Comparison of ENCODE assay signal across 8 cellular contexts in the genomic region with DNA sequence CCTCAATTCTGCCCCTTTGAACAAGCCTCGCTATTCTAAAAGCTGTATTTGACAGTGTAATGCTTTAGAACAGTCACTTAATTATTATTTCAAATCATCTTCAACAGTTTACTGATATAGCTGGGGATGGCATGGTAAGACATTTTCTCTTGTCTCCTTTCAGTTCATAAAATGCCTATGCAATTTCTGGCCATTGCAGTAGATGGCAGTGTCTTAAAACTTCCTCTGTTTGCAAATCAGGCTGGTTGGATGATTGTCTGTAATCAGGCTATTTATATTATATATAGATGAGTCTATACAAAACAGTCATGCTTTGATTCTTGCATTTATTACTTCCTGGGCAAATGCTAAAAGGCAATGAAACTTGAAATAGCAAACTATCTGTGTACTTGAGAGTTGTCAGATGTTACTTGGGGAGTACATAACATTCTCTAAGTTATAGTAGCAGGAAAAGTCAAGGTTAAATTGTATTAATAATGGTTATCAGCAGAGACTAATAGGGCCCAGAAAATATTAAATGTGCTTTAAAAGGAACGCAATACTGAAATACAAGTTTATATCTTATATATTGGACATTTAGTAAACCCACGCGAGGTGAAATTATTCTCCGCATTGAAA. TPM values are rescaled to one million over a fixed set of nuclear protein-coding genes. Genes with fewer than 3 reads are reported as not detected.
DNase-seq lines count a peak whose midpoint lies in the region; ATAC-seq, FAIRE-seq and TF ChIP-seq lines count a peak whose summit lies in the region.

No MANE protein-coding gene starts in this region.

- no peak overlapping the region for H3K27ac ChIP-seq in upper lobe of right lung

- ATAC-seq in upper lobe of right lung, result no peak

- no peaks in the 10 kb centered on the region for H3K4me1 ChIP-seq in upper lobe of right lung

- H3K36me3 ChIP-seq in upper lobe of right lung, result no peaks in the 10 kb centered on the region

- H3K9me3 ChIP-seq in upper lobe of right lung, result no peaks in the 10 kb centered on the region

- DNase-seq in NCI-H510A treated with DMSO at 0.1 percent for 48 hours (lab: John Stamatoyannopoulos, UW) (peak; percentile 48), NCI-H510A (lab: John Stamatoyannopoulos, UW) (no peak), SHP77 treated with DMSO at 0.1 percent for 48 hours (lab: John Stamatoyannopoulos, UW) (peak; percentile 18), frontal cortex (ENCODE audit: low spot score in 2 of 2) (peak in 1 of 2 donors; percentile 31), upper lobe of right lung (no peak), GF-D8 (lab: John Stamatoyannopoulos, UW) (no peak)
- no peak for DNase-seq in stimulated activated naive CD4-positive, alpha-beta T cell treated with Interleukin-2 at 50 U/mL for 16 hours (lab: John Stamatoyannopoulos, UW)

- peak; percentile 37 for TF ChIP-seq CTCF in upper lobe of right lung (IDR thresholded peaks at IDR 0.05)

- TF ChIP-seq RAD21 in Ishikawa (IDR thresholded peaks at IDR 0.05; ENCODE audit: low read depth), result peak; percentile 47

- no peaks in the 10 kb centered on the region for H3K27me3 ChIP-seq in upper lobe of right lung

- intact Hi-C loops in upper lobe of right lung (cut with DNase I), result no loop called here

- no peak for TF ChIP-seq EP300 in Ishikawa (IDR thresholded peaks at IDR 0.05; ENCODE audit: borderline replicate concordance)

- H3K4me3 ChIP-seq in upper lobe of right lung, result no peak overlapping the region

- peak; percentile 80 for FAIRE-seq in frontal cortex (lab: Jason Lieb, UNC)

TF ChIP-seq in Ishikawa, 13 proteins besides CTCF, POLR2A, EP300 and RAD21:
- TF ChIP-seq, protein P1, sequence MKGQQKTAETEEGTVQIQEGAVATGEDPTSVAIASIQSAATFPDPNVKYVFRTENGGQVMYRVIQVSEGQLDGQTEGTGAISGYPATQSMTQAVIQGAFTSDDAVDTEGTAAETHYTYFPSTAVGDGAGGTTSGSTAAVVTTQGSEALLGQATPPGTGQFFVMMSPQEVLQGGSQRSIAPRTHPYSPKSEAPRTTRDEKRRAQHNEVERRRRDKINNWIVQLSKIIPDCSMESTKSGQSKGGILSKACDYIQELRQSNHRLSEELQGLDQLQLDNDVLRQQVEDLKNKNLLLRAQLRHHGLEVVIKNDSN (IDR thresholded peaks at IDR 0.05), result no peak
- no peak for TF ChIP-seq ZBTB7A (IDR thresholded peaks at IDR 0.05; ENCODE audit: low read depth)
- TF ChIP-seq YY1 (IDR thresholded peaks at IDR 0.05; ENCODE audit: low read depth), result no peak
- no peak for TF ChIP-seq TAF1 (IDR thresholded peaks at IDR 0.05; ENCODE audit: low read depth)
- TF ChIP-seq, protein P2, sequence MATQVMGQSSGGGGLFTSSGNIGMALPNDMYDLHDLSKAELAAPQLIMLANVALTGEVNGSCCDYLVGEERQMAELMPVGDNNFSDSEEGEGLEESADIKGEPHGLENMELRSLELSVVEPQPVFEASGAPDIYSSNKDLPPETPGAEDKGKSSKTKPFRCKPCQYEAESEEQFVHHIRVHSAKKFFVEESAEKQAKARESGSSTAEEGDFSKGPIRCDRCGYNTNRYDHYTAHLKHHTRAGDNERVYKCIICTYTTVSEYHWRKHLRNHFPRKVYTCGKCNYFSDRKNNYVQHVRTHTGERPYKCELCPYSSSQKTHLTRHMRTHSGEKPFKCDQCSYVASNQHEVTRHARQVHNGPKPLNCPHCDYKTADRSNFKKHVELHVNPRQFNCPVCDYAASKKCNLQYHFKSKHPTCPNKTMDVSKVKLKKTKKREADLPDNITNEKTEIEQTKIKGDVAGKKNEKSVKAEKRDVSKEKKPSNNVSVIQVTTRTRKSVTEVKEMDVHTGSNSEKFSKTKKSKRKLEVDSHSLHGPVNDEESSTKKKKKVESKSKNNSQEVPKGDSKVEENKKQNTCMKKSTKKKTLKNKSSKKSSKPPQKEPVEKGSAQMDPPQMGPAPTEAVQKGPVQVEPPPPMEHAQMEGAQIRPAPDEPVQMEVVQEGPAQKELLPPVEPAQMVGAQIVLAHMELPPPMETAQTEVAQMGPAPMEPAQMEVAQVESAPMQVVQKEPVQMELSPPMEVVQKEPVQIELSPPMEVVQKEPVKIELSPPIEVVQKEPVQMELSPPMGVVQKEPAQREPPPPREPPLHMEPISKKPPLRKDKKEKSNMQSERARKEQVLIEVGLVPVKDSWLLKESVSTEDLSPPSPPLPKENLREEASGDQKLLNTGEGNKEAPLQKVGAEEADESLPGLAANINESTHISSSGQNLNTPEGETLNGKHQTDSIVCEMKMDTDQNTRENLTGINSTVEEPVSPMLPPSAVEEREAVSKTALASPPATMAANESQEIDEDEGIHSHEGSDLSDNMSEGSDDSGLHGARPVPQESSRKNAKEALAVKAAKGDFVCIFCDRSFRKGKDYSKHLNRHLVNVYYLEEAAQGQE (IDR thresholded peaks at IDR 0.05; ENCODE audit: low read depth), result no peak
- no peak for TF ChIP-seq TCF12 (IDR thresholded peaks at IDR 0.05; ENCODE audit: low read depth)
- TF ChIP-seq FOXM1 (IDR thresholded peaks at IDR 0.05; ENCODE audit: borderline replicate concordance, low read depth), result no peak
- TF ChIP-seq EGR1 (IDR thresholded peaks at IDR 0.05), result no peak
- no peak for TF ChIP-seq CREB1 (IDR thresholded peaks at IDR 0.05; ENCODE audit: low read depth)
- no peak for TF ChIP-seq MAX (IDR thresholded peaks at IDR 0.05)
- TF ChIP-seq NFIC (IDR thresholded peaks at IDR 0.05), result no peak
- TF ChIP-seq TEAD4 (IDR thresholded peaks at IDR 0.05), result no peak
- no peak for TF ChIP-seq CEBPB (IDR thresholded peaks at IDR 0.05)

RNA-seq across cellular contexts. Expression of gene LHFPL3, which starts 55.5 kb away (rescaled TPM):
- 24.1 TPM for total RNA-seq in frontal cortex
- total RNA-seq in upper lobe of right lung, result not detected

Comparison
In these comparisons a context has a peak if more than half of its experiments do, and no peak if none do; other contexts are left out.
1. DNase-seq: peak in NCI-H510A treated with DMSO at 0.1 percent for 48 hours (single experiment) and SHP77 treated with DMSO at 0.1 percent for 48 hours (single experiment); none in NCI-H510A (single experiment), upper lobe of right lung (single experiment), stimulated activated naive CD4-positive, alpha-beta T cell treated with Interleukin-2 at 50 U/mL for 16 hours (single experiment) and GF-D8 (single experiment).
2. RNA of gene LHFPL3, which starts 55.5 kb away (total RNA-seq): 24.1 TPM in frontal cortex (single experiment); not detected in upper lobe of right lung (single experiment); every median in the first group is over 10 times any median in the second.